Comparison of ENCODE assay signal across 16 cellular contexts in the genomic region with DNA sequence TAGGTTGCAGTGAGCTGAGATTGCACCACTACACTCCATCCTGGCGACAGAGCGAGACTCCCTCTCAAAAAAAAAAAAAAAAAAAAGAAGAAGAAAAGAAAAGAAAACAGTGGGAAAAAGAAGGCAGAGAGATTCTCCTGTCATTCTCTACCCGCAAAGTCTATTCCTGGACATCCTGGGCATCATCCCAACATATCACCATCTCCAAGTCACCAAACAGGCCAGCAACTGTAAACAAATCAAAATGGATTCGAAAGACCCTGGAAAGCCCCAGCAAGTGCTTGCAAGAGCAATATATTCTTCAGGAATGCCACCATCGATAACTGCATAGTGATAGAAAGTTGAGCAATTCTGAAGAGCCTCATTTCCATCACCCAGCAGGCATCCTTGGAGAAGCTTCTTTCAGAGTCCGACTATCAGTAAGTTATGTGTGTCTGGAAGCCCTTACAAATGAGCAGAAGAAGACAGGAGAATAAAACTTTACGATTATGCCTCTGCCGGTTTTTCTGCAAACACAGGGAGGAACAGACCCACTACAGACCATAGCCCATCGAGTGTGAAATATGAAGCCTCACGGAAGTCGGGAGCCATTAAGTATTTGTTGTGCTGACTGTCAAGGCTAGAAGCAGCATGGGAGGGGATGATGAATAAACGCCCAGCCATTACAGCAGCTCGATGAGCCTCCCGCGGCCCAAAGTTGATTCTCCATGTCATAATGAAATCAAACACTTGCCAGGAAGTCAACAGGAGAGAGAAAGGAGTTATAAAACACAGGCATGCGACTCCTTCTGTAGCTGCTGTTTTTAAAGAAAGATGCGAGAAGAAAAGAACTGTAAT.
DNase-seq lines count a peak whose midpoint lies in the region; ATAC-seq, FAIRE-seq and TF ChIP-seq lines count a peak whose summit lies in the region.
"Had no signal": no experiment of that assay in that cellular context is flagged by ENCODE, and none has a peak within 500 bp of the region (broad histone marks: within the 10 kb centered on the region; RNA-seq: fewer than 3 reads in every experiment).

No MANE protein-coding gene starts in this region.

- H2AFZ ChIP-seq in GM23338 = peak overlapping the region; percentile 38
- peak overlapping the region; percentile 94 for H2AFZ ChIP-seq in neuronal stem cell (ENCODE audit: low read length)

- H2AK5ac ChIP-seq in neuronal stem cell (ENCODE audit: low read depth, low read length) = no peak overlapping the region

- no peak for FAIRE-seq in H54 (lab: Jason Lieb, UNC)
- FAIRE-seq: HepG2 had no signal

- no peak overlapping the region for H3K27ac ChIP-seq in GM23338 (ENCODE audit: low read depth)
- no peak overlapping the region for H3K27ac ChIP-seq in neuronal stem cell (replicated peaks; ENCODE audit: low read length)

- H3K9me3 ChIP-seq in neuronal stem cell (replicated peaks in 1 of 2; ENCODE audit: control insufficient read depth in 2 of 2, insufficient read depth in 1 of 2, low read depth in 1 of 2, low read length in 2 of 2) = no peaks in the 10 kb centered on the region

- DNase-seq in GM23338 (ENCODE audit: low spot score) (no peak), NCI-H2107 treated with DMSO at 0.1 percent for 48 hours (lab: John Stamatoyannopoulos, UW; ENCODE audit: unreplicated experiment) (peak; percentile 41), astrocyte of the spinal cord (ENCODE audit: low read depth, low spot score) (peak; percentile 29), neuronal stem cell (ENCODE audit: low spot score) (no peak), kidney glomerular epithelial cell (lab: John Stamatoyannopoulos, UW) (no peak), H54 (ENCODE audit: insufficient read length, low spot score) (no peak), posterior vena cava (ENCODE audit: low spot score) (no peak)
- DNase-seq: activated CD8-positive, alpha-beta T cell treated with anti-CD3 and anti-CD28 coated beads, Interleukin-2, amount 10 ng/mL, durations not matched to agents 7 days and 5 days; CD8-positive, alpha-beta memory T cell; NCI-H2171; T1000 had no signal

- H2BK15ac ChIP-seq in neuronal stem cell (ENCODE audit: low read length) = no peak overlapping the region

- H3K27ac Mint-ChIP-seq in GM23338 = no peak overlapping the region
- H3K27ac Mint-ChIP-seq: activated CD8-positive, alpha-beta T cell treated with anti-CD3 and anti-CD28 coated beads, Interleukin-2, amount 10 ng/mL, durations not matched to agents 7 days and 5 days; CD8-positive, alpha-beta memory T cell had no signal

- no peak overlapping the region for H4K8ac ChIP-seq in neuronal stem cell (ENCODE audit: low read depth, low read length)

- H3K27me3 Mint-ChIP-seq in GM23338 (ENCODE audit: insufficient read depth, low read depth, poor library complexity) = no peaks in the 10 kb centered on the region

- no peak overlapping the region for H3K4me2 ChIP-seq in GM23338
- H3K4me2 ChIP-seq in neuronal stem cell (ENCODE audit: insufficient read depth, low read length, poor library complexity, severe bottlenecking) = no peak overlapping the region

- H2BK12ac ChIP-seq in neuronal stem cell (ENCODE audit: low read length) = no peak overlapping the region

- H3K9me3 Mint-ChIP-seq in GM23338 = no peaks in the 10 kb centered on the region
- H3K9me3 Mint-ChIP-seq: CD8-positive, alpha-beta memory T cell; central memory CD8-positive, alpha-beta T cell had no signal

- WGBS in neuronal stem cell (ENCODE audit: extremely low coverage in 2 of 2, insufficient read length in 2 of 2, insufficient replicate concordance in 1 of 2), 2 donors = no CpG with 5 or more reads among the region's 17 CpGs

- no peaks in the 10 kb centered on the region for H3K36me3 ChIP-seq in GM23338 (ENCODE audit: insufficient read depth)
- H3K36me3 ChIP-seq in neuronal stem cell (replicated peaks in 1 of 2; ENCODE audit: control insufficient read depth in 2 of 2, insufficient read depth in 2 of 2, low read length in 2 of 2) = no peaks in the 10 kb centered on the region

- H3K36me3 Mint-ChIP-seq in GM23338 (ENCODE audit: low read depth) = no peaks in the 10 kb centered on the region
- H3K36me3 Mint-ChIP-seq: CD8-positive, alpha-beta memory T cell had no signal

- H3K4me1 ChIP-seq in GM23338 (ENCODE audit: insufficient read depth) (no peaks in the 10 kb centered on the region), neuronal stem cell (ENCODE audit: control insufficient read depth in 2 of 2, insufficient read depth in 1 of 2, low read depth in 1 of 2, low read length in 2 of 2) (peaks cover 0 to 5% of the 10 kb centered on the region in 2 donors)

- TF ChIP-seq CTCF in GM23338 (conservative IDR thresholded peaks at IDR 0.05; ENCODE audit: low read depth in 2 of 2) (no peak), astrocyte of the spinal cord (IDR thresholded peaks at IDR 0.05; ENCODE audit: low read depth, low read length) (no peak)

- no peak overlapping the region for H4K91ac ChIP-seq in neuronal stem cell (ENCODE audit: low read depth, low read length, poor library complexity)

- no peaks in the 10 kb centered on the region for H4K20me1 ChIP-seq in GM23338 (replicated peaks; ENCODE audit: insufficient read depth)

- in situ Hi-C loops in astrocyte of the spinal cord (cut with HindIII; ENCODE audit: low sequenced_read_pairs) = no loop called here

- no peaks in the 10 kb centered on the region for H3F3A ChIP-seq in GM23338 (replicated peaks; ENCODE audit: low read depth)

- peaks cover 9% of the 10 kb centered on the region for H3K4me1 Mint-ChIP-seq in GM23338
- H3K4me1 Mint-ChIP-seq: CD8-positive, alpha-beta memory T cell; central memory CD8-positive, alpha-beta T cell had no signal

- H3K9me2 ChIP-seq in GM23338 (ENCODE audit: insufficient read depth) = no peaks in the 10 kb centered on the region

- H3K79me2 ChIP-seq in GM23338 (replicated peaks; ENCODE audit: insufficient read depth) = no peaks in the 10 kb centered on the region

- no peak for TF ChIP-seq POLR2A in H54 (IDR thresholded peaks at IDR 0.05; ENCODE audit: low read depth, low read length)

- intact Hi-C loops in posterior vena cava (cut with DNase I) = no loop called here

- H3K23ac ChIP-seq in neuronal stem cell (ENCODE audit: low read depth, low read length, poor library complexity) = no peak overlapping the region

- ATAC-seq in GM23338 (no peak), GM21528 (IDR thresholded peaks at IDR 0.05; ENCODE audit: low FRiP score, unreplicated experiment) (no peak)
- ATAC-seq: activated CD8-positive, alpha-beta T cell treated with anti-CD3 and anti-CD28 coated beads, Interleukin-2, amount 10 ng/mL, durations not matched to agents 7 days and 5 days; esophagus mucosa; HepG2; sciatic nerve had no signal

- no peak overlapping the region for H3K4me3 Mint-ChIP-seq in GM23338
- H3K4me3 Mint-ChIP-seq: activated CD8-positive, alpha-beta T cell treated with anti-CD3 and anti-CD28 coated beads, Interleukin-2, amount 10 ng/mL, durations not matched to agents 7 days and 5 days; CD8-positive, alpha-beta memory T cell; central memory CD8-positive, alpha-beta T cell had no signal

- H2BK5ac ChIP-seq in neuronal stem cell (ENCODE audit: low read length) = no peak overlapping the region

- H3K79me1 ChIP-seq in neuronal stem cell (ENCODE audit: low read depth, low read length) = no peaks in the 10 kb centered on the region

- H3K27me3 ChIP-seq in GM23338 (ENCODE audit: insufficient read depth) = no peaks in the 10 kb centered on the region
- peaks cover 0 to 29% (median 0%) of the 10 kb centered on the region in 3 experiments for H3K27me3 ChIP-seq in neuronal stem cell (ENCODE audit: control insufficient read depth in 3 of 3, insufficient read depth in 3 of 3, low read depth in 1 of 3, low read length in 3 of 3)

- no peak overlapping the region for H3K9ac ChIP-seq in neuronal stem cell (ENCODE audit: low read depth, low read length, poor library complexity)

- no peak overlapping the region for H3K14ac ChIP-seq in neuronal stem cell (ENCODE audit: low read length)

- H3K4me3 ChIP-seq in GM23338 = no peak overlapping the region
- no peak overlapping the region for H3K4me3 ChIP-seq in astrocyte of the spinal cord (ENCODE audit: low read depth, low read length)
- no peak overlapping the region for H3K4me3 ChIP-seq in neuronal stem cell (ENCODE audit: low read length in 2 of 2)

- no peak overlapping the region for H3K4ac ChIP-seq in neuronal stem cell (ENCODE audit: low read length)

- H3K18ac ChIP-seq in neuronal stem cell (ENCODE audit: low read length) = no peak overlapping the region

- H2BK120ac ChIP-seq in neuronal stem cell (ENCODE audit: low read depth, low read length) = no peak overlapping the region

TF ChIP-seq in GM23338, 12 proteins besides CTCF, POLR2A, EP300 and RAD21 (continues in another document):
- TF ChIP-seq ZNF331 (CRISPR knock-in tag; IDR thresholded peaks at IDR 0.05; ENCODE audit: low read depth) (no peak), ZNF114 (CRISPR knock-in tag; IDR thresholded peaks at IDR 0.05) (no peak)
- TF ChIP-seq, protein P1, sequence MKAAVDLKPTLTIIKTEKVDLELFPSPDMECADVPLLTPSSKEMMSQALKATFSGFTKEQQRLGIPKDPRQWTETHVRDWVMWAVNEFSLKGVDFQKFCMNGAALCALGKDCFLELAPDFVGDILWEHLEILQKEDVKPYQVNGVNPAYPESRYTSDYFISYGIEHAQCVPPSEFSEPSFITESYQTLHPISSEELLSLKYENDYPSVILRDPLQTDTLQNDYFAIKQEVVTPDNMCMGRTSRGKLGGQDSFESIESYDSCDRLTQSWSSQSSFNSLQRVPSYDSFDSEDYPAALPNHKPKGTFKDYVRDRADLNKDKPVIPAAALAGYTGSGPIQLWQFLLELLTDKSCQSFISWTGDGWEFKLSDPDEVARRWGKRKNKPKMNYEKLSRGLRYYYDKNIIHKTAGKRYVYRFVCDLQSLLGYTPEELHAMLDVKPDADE (IDR thresholded peaks at IDR 0.05) = no peak

Comparison
In these comparisons a context has a peak if more than half of its experiments do, and no peak if none do; other contexts are left out.
1. DNase-seq: peak in NCI-H2107 treated with DMSO at 0.1 percent for 48 hours (single experiment) and astrocyte of the spinal cord (single experiment); none in GM23338 (single experiment), neuronal stem cell (single experiment), kidney glomerular epithelial cell (single experiment), H54 (single experiment) and posterior vena cava (single experiment).